Comparison of ENCODE assay signal across 9 cellular contexts in genomic region chr13:43805071-43805468, GRCh38. TPM values are rescaled to one million over a fixed set of nuclear protein-coding genes. Genes with fewer than 3 reads are reported as not detected.
A peak's percentile ranks its signal among the peaks of the same experiment; 100 is the strongest.
DNase-seq lines count a peak whose midpoint lies in the region; ATAC-seq, FAIRE-seq and TF ChIP-seq lines count a peak whose summit lies in the region.
"Had no signal": no experiment of that assay in that cellular context is flagged by ENCODE, and none has a peak within 500 bp of the region (broad histone marks: within the 10 kb centered on the region; RNA-seq: fewer than 3 reads in every experiment).

No MANE protein-coding gene starts in this region.

- H3K4me1 Mint-ChIP-seq in activated T-cell treated with anti-CD3 and anti-CD28 coated beads, Interleukin-2, amount 50 U/mL, for 4 hours (ENCODE audit: low read depth) = peaks cover 4% of the 10 kb centered on the region

- H2AFZ ChIP-seq in keratinocyte (ENCODE audit: control insufficient read depth, low read length) = peak overlapping the region; percentile 93

- no peaks in the 10 kb centered on the region for H3K9me3 ChIP-seq in keratinocyte (ENCODE audit: control insufficient read depth, low read depth, low read length)

- TF ChIP-seq CTCF in keratinocyte (optimal IDR thresholded peaks at IDR 0.05 in 1 of 3, IDR thresholded peaks at IDR 0.05 in 1 of 3, conservative IDR thresholded peaks at IDR 0.05 in 1 of 3; ENCODE audit: extremely low read depth in 1 of 3, insufficient read depth in 2 of 3, low read length in 3 of 3) = no peak

- H3K27ac ChIP-seq in keratinocyte (ENCODE audit: control insufficient read depth, insufficient read depth, low read length) = peak overlapping the region; percentile 95

- H3K4me3 Mint-ChIP-seq in activated T-cell treated with anti-CD3 and anti-CD28 coated beads, Interleukin-2, amount 50 U/mL, for 4 hours = no peak overlapping the region

- peaks cover 15% of the 10 kb centered on the region for H3K27me3 Mint-ChIP-seq in activated T-cell treated with anti-CD3 and anti-CD28 coated beads, Interleukin-2, amount 50 U/mL, for 4 hours (ENCODE audit: low read depth)

- no peaks in the 10 kb centered on the region for H3K36me3 ChIP-seq in keratinocyte (ENCODE audit: control insufficient read depth in 2 of 2, extremely low read depth in 1 of 2, insufficient read depth in 2 of 2, low read length in 2 of 2)

- H3K27me3 ChIP-seq in keratinocyte (ENCODE audit: control insufficient read depth, extremely low read depth, insufficient read depth, low read length) = no peaks in the 10 kb centered on the region

- no peaks in the 10 kb centered on the region for H3K36me3 Mint-ChIP-seq in activated T-cell treated with anti-CD3 and anti-CD28 coated beads, Interleukin-2, amount 50 U/mL, for 4 hours (ENCODE audit: insufficient read depth)

- H3K4me2 ChIP-seq in keratinocyte (ENCODE audit: control insufficient read depth, extremely low read depth, insufficient read depth, low read depth, low read length) = peak overlapping the region; percentile 98

- peak; percentile 92 to 93 for ATAC-seq in activated T-cell treated with anti-CD3 and anti-CD28 coated beads, Interleukin-2, amount 50 U/mL, for 4 hours
- ATAC-seq in GM21528 (IDR thresholded peaks at IDR 0.05; ENCODE audit: low FRiP score, unreplicated experiment) (no peak), HG03175 (IDR thresholded peaks at IDR 0.05; ENCODE audit: unreplicated experiment) (no peak)

- H3K4me3 ChIP-seq in keratinocyte (ENCODE audit: control insufficient read depth in 2 of 3, extremely low read depth in 1 of 3, insufficient read depth in 2 of 3, low read depth in 1 of 3, low read length in 3 of 3) = peak overlapping the region; percentile 1 to 73 (median 66)
- H3K4me3 ChIP-seq: skin epidermis had no signal

- dilution Hi-C loops in keratinocyte (cut with MboI; ENCODE audit: extremely low pct_ligation_motif_present, low sequenced_read_pairs) = no loop called here

- H4K20me1 ChIP-seq in keratinocyte (ENCODE audit: control insufficient read depth, extremely low read depth, insufficient read depth, low read length) = no peaks in the 10 kb centered on the region

- no peaks in the 10 kb centered on the region for H3K9me3 Mint-ChIP-seq in activated T-cell treated with anti-CD3 and anti-CD28 coated beads, Interleukin-2, amount 50 U/mL, for 4 hours

- H3K79me2 ChIP-seq in keratinocyte (ENCODE audit: control insufficient read depth, insufficient read depth, low read length) = no peaks in the 10 kb centered on the region

- H3K9ac ChIP-seq in keratinocyte (ENCODE audit: control insufficient read depth, extremely low read depth, insufficient read depth, low read length) = peak overlapping the region; percentile 84

- DNase-seq in stimulated activated CD4-positive, alpha-beta T cell treated with anti-CD3 and anti-CD28 coated beads, Interleukin-2, amount 100 ng/mL, for 24 hours = peak; percentile 4 to 24
- no peak for DNase-seq in stimulated activated CD4-positive, alpha-beta T cell treated with anti-CD3 and anti-CD28 coated beads, Interleukin-4, amount 100 ng/mL, for 1 hour
- no peak for DNase-seq in activated T-cell treated with anti-CD3 and anti-CD28 coated beads, Interleukin-2, amount 50 U/mL, for 4 hours
- peak; percentile 92 for DNase-seq in keratinocyte (ENCODE audit: low read depth, low spot score)
- no peak for DNase-seq in GF-D8 (lab: John Stamatoyannopoulos, UW)
- no peak for DNase-seq in T-helper 2 cell

- H3K4me1 ChIP-seq in keratinocyte (ENCODE audit: control insufficient read depth, extremely low read depth, insufficient read depth, low read length) = peaks cover 16% of the 10 kb centered on the region

- FAIRE-seq in keratinocyte (lab: Jason Lieb, UNC) = peak; percentile 99

- H3K9me1 ChIP-seq in keratinocyte (ENCODE audit: control insufficient read depth, extremely low read depth, insufficient read depth, low read length) = no peaks in the 10 kb centered on the region

RNA-seq across cellular contexts. Expression of gene ENOX1, which starts 18.3 kb away (rescaled TPM):
- total RNA-seq in activated T-cell treated with anti-CD3 and anti-CD28 coated beads, Interleukin-2, amount 50 U/mL, for 4 hours = under 1 TPM in 1 of 3 donors, not detected in 2; 0.14 TPM
- polyA plus RNA-seq in keratinocyte = 1.0 to 1.1 TPM (median 1.0 TPM) in 3 replicates
- polyA plus RNA-seq in keratinocyte (2011; ENCODE audit: low read depth) = 0.72 TPM
- polyA plus RNA-seq in keratinocyte (2011; cell fraction: cytosol; rRNA removed) = 1.2 TPM in 2 replicates
- 1.1 and 1.7 TPM in 2 replicates for polyA plus RNA-seq in keratinocyte (2011; cell fraction: nucleus; rRNA removed)
- polyA plus RNA-seq in keratinocyte (2012; ENCODE audit: low replicate concordance) = 0.44 and 0.56 TPM in 2 replicates
- 0.95 to 1.2 TPM (median 1.1 TPM) in 3 replicates for polyA minus RNA-seq in keratinocyte
- polyA minus RNA-seq in keratinocyte (2011; cell fraction: cytosol; rRNA and poly(A)+ RNA removed) = 0.58 TPM
- polyA minus RNA-seq in keratinocyte (2011; cell fraction: nucleus; rRNA and poly(A)+ RNA removed) = 1.3 and 1.6 TPM in 2 replicates

Comparison
In these comparisons a context has a peak if more than half of its experiments do, and no peak if none do; other contexts are left out.
1. DNase-seq: peak in stimulated activated CD4-positive, alpha-beta T cell treated with anti-CD3 and anti-CD28 coated beads, Interleukin-2, amount 100 ng/mL, for 24 hours (2 of 2) and keratinocyte (single experiment); none in stimulated activated CD4-positive, alpha-beta T cell treated with anti-CD3 and anti-CD28 coated beads, Interleukin-4, amount 100 ng/mL, for 1 hour (single experiment), activated T-cell treated with anti-CD3 and anti-CD28 coated beads, Interleukin-2, amount 50 U/mL, for 4 hours (single experiment), GF-D8 (single experiment) and T-helper 2 cell (0 of 5).
2. ATAC-seq: peak in activated T-cell treated with anti-CD3 and anti-CD28 coated beads, Interleukin-2, amount 50 U/mL, for 4 hours (2 of 2); none in GM21528 (single experiment) and HG03175 (single experiment).